In the genomic region with DNA sequence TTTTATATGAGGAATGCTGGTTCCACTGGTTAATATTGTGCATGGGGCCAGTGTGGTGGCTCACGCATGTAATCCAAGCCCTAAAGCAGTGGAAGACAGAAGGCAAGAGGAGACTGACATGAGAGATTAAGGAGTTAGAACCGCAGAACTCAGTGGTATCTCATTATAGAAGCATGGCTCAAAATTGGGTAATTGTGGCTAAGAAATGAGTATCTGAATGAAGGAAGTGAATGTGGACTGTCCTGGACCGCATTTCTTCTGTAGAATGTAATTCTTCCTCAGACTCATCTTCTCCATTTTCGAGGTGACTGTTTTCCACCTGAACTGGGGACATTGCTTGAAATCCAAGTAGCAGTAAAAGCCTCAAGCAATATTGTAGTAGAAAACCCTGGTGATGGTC, we compare ENCODE assay signal across 30 cellular contexts.
"Had no signal": no experiment of that assay in that cellular context is flagged by ENCODE, and none has a peak within 500 bp of the region (broad histone marks: within the 10 kb centered on the region; RNA-seq: fewer than 3 reads in every experiment).

No MANE protein-coding gene starts in this region.

- H3K27ac ChIP-seq: brain microvascular endothelial cell, cardiac muscle cell, SJSA1, VCaP had no signal

- H3K4me1 ChIP-seq: SJSA1 had no signal

- DNase-seq: activated CD4-positive, alpha-beta memory T cell treated with anti-CD3 and anti-CD28 coated beads, Interleukin-2, amount 10 ng/mL, durations not matched to agents 7 days and 5 days; activated CD4-positive, alpha-beta T cell treated with anti-CD3 and anti-CD28 coated beads, Interleukin-2, amount 50 U/mL, for 1 hour; activated CD4-positive, CD25-positive, alpha-beta regulatory T cell; activated gamma-delta T cell; activated naive CD4-positive, alpha-beta T cell treated with anti-CD3 and anti-CD28 coated beads for 36 hours; activated T-cell treated with anti-CD3 and anti-CD28 coated beads for 4 hours; activated T-cell treated with anti-CD3 and anti-CD28 coated beads, Interleukin-2, amount 50 U/mL, for 48 hours; amygdala; brain microvascular endothelial cell; Kasumi-1; NCI-H1105; NCI-H1436; NCI-H1694 treated with DMSO at 0.1 percent for 48 hours; NCI-H2029 treated with DMSO at 0.1 percent for 48 hours; NCI-H446; NCI-H524; NCI-H748 treated with DMSO at 0.1 percent for 48 hours; NK-92 treated with Interleukin-12 subunit alpha and Interleukin-12 subunit beta, amount 100 ng/mL, for 24 hours; OCI-M1; RPMI8226; T-helper 17 cell; T1000 had no signal

- H3K9me3 ChIP-seq: SJSA1 had no signal

- FAIRE-seq: K562 had no signal

- H3K27me3 ChIP-seq: brain microvascular endothelial cell, cardiac muscle cell, SJSA1 had no signal

- ATAC-seq: activated T-helper 17 cell treated with anti-CD3 and anti-CD28 coated beads, Interleukin-2, amount 50 U/mL, for 72 hours; K562; Panc1; Right ventricle myocardium inferior; SK-N-SH treated with all-trans-retinoic acid at 6 μM for 48 hours; T-helper 17 cell had no signal

- H3K4me3 ChIP-seq: cardiac muscle cell, K562, SJSA1 had no signal
